Comparison of ENCODE assay signal across 8 cellular contexts in the genomic region with DNA sequence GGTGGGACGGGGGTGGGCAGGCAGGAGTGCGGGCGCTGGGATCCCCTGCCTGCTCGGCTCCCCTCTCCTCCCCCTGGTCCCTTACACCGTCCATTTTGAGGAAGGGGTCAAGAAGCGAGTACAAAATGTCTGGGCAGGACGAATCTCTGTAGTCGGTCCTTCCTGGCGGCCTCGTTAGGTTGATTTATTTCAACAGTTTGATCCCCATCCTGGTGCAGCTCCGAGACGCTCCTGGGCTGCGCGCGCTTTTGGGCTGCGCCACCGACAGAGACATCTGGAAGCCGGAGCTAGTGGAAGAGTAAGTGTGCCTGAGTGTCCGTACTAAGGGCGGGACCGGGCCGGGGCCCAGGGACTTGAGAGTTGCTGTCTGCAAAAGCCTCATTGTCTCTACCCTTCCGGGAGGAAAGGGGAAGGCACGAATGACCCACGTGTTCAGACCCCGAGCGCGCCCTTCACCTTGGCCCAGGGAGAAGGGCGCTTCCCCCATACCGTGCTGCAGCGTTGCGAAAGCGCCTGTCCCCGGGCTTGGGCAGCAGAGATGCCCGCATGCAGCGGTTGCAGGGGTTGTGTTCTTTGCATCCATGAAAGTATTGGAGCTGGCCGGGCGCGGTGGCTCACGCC. TPM values are rescaled to one million over a fixed set of nuclear protein-coding genes. Genes with fewer than 3 reads are reported as not detected.
A peak's percentile ranks its signal among the peaks of the same experiment; 100 is the strongest.
DNase-seq lines count a peak whose midpoint lies in the region; ATAC-seq and TF ChIP-seq lines count a peak whose summit lies in the region.

No MANE protein-coding gene starts in this region.

- CTCF ChIA-PET in CD8-positive, alpha-beta T cell (lab: Charles Lee), result interaction anchor here (0.7 to 2.1 kb wide), 3 partner anchors 17 to 523 kb away, joined by 3 to 10 read pairs (median 3); no protein-coding TSS in a partner anchor

- H3K4me1 Mint-ChIP-seq in CD8-positive, alpha-beta T cell (ENCODE audit: low read depth), result peaks cover 13% of the 10 kb centered on the region
- peaks cover 12 to 17% of the 10 kb centered on the region in 2 experiments for H3K4me1 Mint-ChIP-seq in H9
- peaks cover 10% of the 10 kb centered on the region for H3K4me1 Mint-ChIP-seq in endodermal cell

- H3K27ac Mint-ChIP-seq in CD8-positive, alpha-beta T cell, result no peak overlapping the region
- peak overlapping the region; percentile 99 for H3K27ac Mint-ChIP-seq in H9
- H3K27ac Mint-ChIP-seq in endodermal cell, result peak overlapping the region; percentile 96

- H3K4me2 ChIP-seq in H9 (ENCODE audit: insufficient read depth, insufficient read length, low read length) (peak overlapping the region; percentile 65), mesenchymal stem cell (ENCODE audit: low read length, poor library complexity, severe bottlenecking) (peak overlapping the region; percentile 64)

- H3K4me3 ChIP-seq in CD8-positive, alpha-beta T cell (ENCODE audit: low read depth, low read length), result peak overlapping the region; percentile 43
- peak overlapping the region; percentile 87 for H3K4me3 ChIP-seq in endodermal cell (ENCODE audit: low read length)
- peak overlapping the region; percentile 49 to 74 for H3K4me3 ChIP-seq in mesenchymal stem cell (ENCODE audit: insufficient read depth in 1 of 2, low read depth in 1 of 2, low read length in 2 of 2)
- H3K4me3 ChIP-seq in upper lobe of left lung, result peak overlapping the region; percentile 43 to 62 (median 56)

- H3K18ac ChIP-seq in H9 (ENCODE audit: insufficient read length, low read depth, low read length) (peak overlapping the region; percentile 56), mesenchymal stem cell (ENCODE audit: low read depth in 1 of 2, low read length in 2 of 2) (no peak overlapping the region)

- no peaks in the 10 kb centered on the region for H4K20me1 ChIP-seq in H9 (ENCODE audit: control insufficient read depth, insufficient read depth, insufficient read length)

- H4K8ac ChIP-seq in H9 (replicated peaks; ENCODE audit: insufficient read length, low read depth, low read length) (no peak overlapping the region), mesenchymal stem cell (ENCODE audit: low read length) (no peak overlapping the region)

- peak overlapping the region; percentile 94 for H3K14ac ChIP-seq in H9 (ENCODE audit: insufficient read depth, low read length)
- no peak overlapping the region for H3K14ac ChIP-seq in mesenchymal stem cell (ENCODE audit: low read length in 2 of 2)

- no peaks in the 10 kb centered on the region for H3K23me2 ChIP-seq in H9 (ENCODE audit: insufficient read length, low read depth, low read length, poor library complexity, severe bottlenecking)

- H3K79me1 ChIP-seq in H9 (ENCODE audit: insufficient read depth, low read depth, low read length, poor library complexity, severe bottlenecking) (no peaks in the 10 kb centered on the region), mesenchymal stem cell (replicated peaks; ENCODE audit: low read length, poor library complexity, severe bottlenecking) (no peaks in the 10 kb centered on the region)

- TF ChIP-seq POLR2A in upper lobe of left lung (IDR thresholded peaks at IDR 0.05), result no peak

- H2BK120ac ChIP-seq in H9 (ENCODE audit: low read depth, low read length, poor library complexity, severe bottlenecking) (no peak overlapping the region), mesenchymal stem cell (ENCODE audit: low read depth, low read length) (no peak overlapping the region)

- H3K4ac ChIP-seq in H9 (ENCODE audit: low read depth, low read length) (no peak overlapping the region), mesenchymal stem cell (ENCODE audit: low read depth in 1 of 2, low read length in 2 of 2) (no peak overlapping the region)

- H4K91ac ChIP-seq in H9 (ENCODE audit: insufficient read length, low read depth, low read length) (no peak overlapping the region), mesenchymal stem cell (ENCODE audit: low read length) (no peak overlapping the region)

- H3K36me3 ChIP-seq in CD8-positive, alpha-beta T cell (ENCODE audit: insufficient read depth, low read length), result no peaks in the 10 kb centered on the region
- H3K36me3 ChIP-seq in endodermal cell (ENCODE audit: control insufficient read depth, insufficient read depth, low read length) (peaks cover 4% of the 10 kb centered on the region), mesenchymal stem cell (ENCODE audit: control insufficient read depth in 1 of 2, insufficient read depth in 2 of 2, low read depth in 1 of 2, low read length in 2 of 2) (no peaks in the 10 kb centered on the region), upper lobe of left lung (no peaks in the 10 kb centered on the region)

- H4K5ac ChIP-seq in H9 (ENCODE audit: insufficient read length, low read depth, low read length), result no peak overlapping the region

- H3K36me3 Mint-ChIP-seq in CD8-positive, alpha-beta T cell, result no peaks in the 10 kb centered on the region
- H3K36me3 Mint-ChIP-seq in H9 (ENCODE audit: insufficient read depth in 1 of 3, low read depth in 3 of 3) (peaks cover 9 to 21% (median 12%) of the 10 kb centered on the region in 3 experiments; a peak in 6 of 7 replicates), endodermal cell (ENCODE audit: low read depth) (peaks cover 18% of the 10 kb centered on the region)

- intact Hi-C loops in CD8-positive, alpha-beta T cell (cut with DNase I, micrococcal nuclease), result no loop called here

- H3K27me3 Mint-ChIP-seq in CD8-positive, alpha-beta T cell (ENCODE audit: low read depth), result peaks cover 12% of the 10 kb centered on the region
- no peaks in the 10 kb centered on the region; the same call in none of the 2 replicates for H3K27me3 Mint-ChIP-seq in H9 (ENCODE audit: low read depth)
- H3K27me3 Mint-ChIP-seq in endodermal cell (ENCODE audit: insufficient read depth), result peaks cover 20% of the 10 kb centered on the region

- no peaks in the 10 kb centered on the region for H3K9me3 ChIP-seq in CD8-positive, alpha-beta T cell (ENCODE audit: low read length)
- H3K9me3 ChIP-seq in H9 (ENCODE audit: control insufficient read depth, low read depth, low read length), result no peaks in the 10 kb centered on the region
- H3K9me3 ChIP-seq in endodermal cell (ENCODE audit: control insufficient read depth, low read length), result peaks cover 10% of the 10 kb centered on the region
- H3K9me3 ChIP-seq in mesenchymal stem cell (ENCODE audit: control insufficient read depth, low read length), result no peaks in the 10 kb centered on the region
- no peaks in the 10 kb centered on the region for H3K9me3 ChIP-seq in upper lobe of left lung

- DNase-seq in CD8-positive, alpha-beta T cell, result peak in 2 of 7 experiments; percentile 10 to 55
- DNase-seq in H9 (peak; percentile 80), SK-N-DZ (ENCODE audit: low spot score) (peak; percentile 55), endodermal cell (peak; percentile 91), mesenchymal stem cell (peak; percentile 66), upper lobe of left lung (peak; percentile 56 to 88), LoVo (ENCODE audit: low spot score) (no peak)

- TF ChIP-seq EP300 in upper lobe of left lung (IDR thresholded peaks at IDR 0.05), result no peak

- H2AK5ac ChIP-seq in H9 (ENCODE audit: insufficient read length, low read length) (no peak overlapping the region), mesenchymal stem cell (ENCODE audit: low read length, severe bottlenecking) (no peak overlapping the region)

- no peak overlapping the region for H2BK12ac ChIP-seq in H9 (ENCODE audit: insufficient read length, low read depth, low read length)
- no peak overlapping the region for H2BK12ac ChIP-seq in mesenchymal stem cell (ENCODE audit: low read length in 2 of 2)

- no peaks in the 10 kb centered on the region for H3K27me3 ChIP-seq in CD8-positive, alpha-beta T cell (ENCODE audit: insufficient read depth, low read length)
- H3K27me3 ChIP-seq in H9 (ENCODE audit: insufficient read depth, low read length) (no peaks in the 10 kb centered on the region), endodermal cell (ENCODE audit: control insufficient read depth, insufficient read depth, low read length, poor library complexity, severe bottlenecking) (no peaks in the 10 kb centered on the region), mesenchymal stem cell (ENCODE audit: control insufficient read depth in 1 of 2, insufficient read depth in 1 of 2, low read length in 2 of 2) (no peaks in the 10 kb centered on the region), upper lobe of left lung (no peaks in the 10 kb centered on the region)

- peak overlapping the region; percentile 84 for H3K9ac ChIP-seq in H9 (ENCODE audit: extremely low read depth, insufficient read length, low read length)
- H3K9ac ChIP-seq in endodermal cell (ENCODE audit: extremely low read depth, low read length, poor library complexity, severe bottlenecking), result peak overlapping the region; percentile 84
- peak overlapping the region; percentile 18 for H3K9ac ChIP-seq in mesenchymal stem cell (ENCODE audit: low read length)

- H3K4me1 ChIP-seq in CD8-positive, alpha-beta T cell (ENCODE audit: insufficient read depth, low read length), result peaks cover 4% of the 10 kb centered on the region
- no peaks in the 10 kb centered on the region; the same call in 1 of the 2 replicates for H3K4me1 ChIP-seq in H9 (ENCODE audit: insufficient read depth, low read length)
- H3K4me1 ChIP-seq in endodermal cell (ENCODE audit: control insufficient read depth, insufficient read depth, low read length), result no peaks in the 10 kb centered on the region
- H3K4me1 ChIP-seq in mesenchymal stem cell (ENCODE audit: control insufficient read depth, insufficient read depth, low read depth, low read length), result peaks cover 4% of the 10 kb centered on the region
- peaks cover 7 to 24% (median 18%) of the 10 kb centered on the region in 4 donors for H3K4me1 ChIP-seq in upper lobe of left lung

- H3K27ac ChIP-seq in CD8-positive, alpha-beta T cell (ENCODE audit: low read depth, low read length), result no peak overlapping the region
- H3K27ac ChIP-seq in H9 (ENCODE audit: insufficient read length, low read depth, low read length) (no peak overlapping the region), endodermal cell (ENCODE audit: low read depth, low read length) (peak overlapping the region; percentile 77), mesenchymal stem cell (ENCODE audit: low read length, poor library complexity, severe bottlenecking) (no peak overlapping the region), upper lobe of left lung (peak overlapping the region; percentile 37 to 79 (median 71))

- H3K23ac ChIP-seq in H9 (ENCODE audit: insufficient read length, low read depth, low read length) (no peak overlapping the region), mesenchymal stem cell (ENCODE audit: low read length in 2 of 2) (no peak overlapping the region)

- H3K79me2 ChIP-seq in H9 (ENCODE audit: insufficient read depth, low read length), result peaks cover 2% of the 10 kb centered on the region; the same call in 1 of the 2 replicates

- peak overlapping the region; percentile 82 for H3K4me3 Mint-ChIP-seq in CD8-positive, alpha-beta T cell
- H3K4me3 Mint-ChIP-seq in H9 (peak overlapping the region; percentile 91 to 99), endodermal cell (peak overlapping the region; percentile 75)

- no peak overlapping the region for H2BK15ac ChIP-seq in H9 (ENCODE audit: low read depth, low read length)
- no peak overlapping the region for H2BK15ac ChIP-seq in mesenchymal stem cell (ENCODE audit: low read depth, poor library complexity, severe bottlenecking)

- no peak overlapping the region for H2BK5ac ChIP-seq in H9 (ENCODE audit: insufficient read length, low read length)
- no peak overlapping the region for H2BK5ac ChIP-seq in mesenchymal stem cell (ENCODE audit: low read depth, low read length, poor library complexity, severe bottlenecking)

- no peak overlapping the region for H3K56ac ChIP-seq in H9 (ENCODE audit: insufficient read length, low read depth, low read length)

- H2BK20ac ChIP-seq in H9 (ENCODE audit: low read depth, low read length, poor library complexity, severe bottlenecking), result no peak overlapping the region

- no CpG with 5 or more reads among the region's 40 CpGs for WGBS in H9 (ENCODE audit: extremely low coverage, insufficient read length, low lambda C conversion rate)
- WGBS in endodermal cell (ENCODE audit: insufficient coverage in 1 of 2, insufficient read length in 1 of 2), 2 experiments, result 5 to 9% methylated on average over 31 to 39 of the region's 40 CpGs
- WGBS in mesenchymal stem cell, result 4% methylated on average over 39 of the region's 40 CpGs
- WGBS in upper lobe of left lung, 2 donors, result 5 to 10% methylated on average over 2 to 32 of the region's 40 CpGs

- POLR2A ChIA-PET in CD8-positive, alpha-beta T cell (lab: Charles Lee), result no interaction called here

- H2AFZ ChIP-seq in H9 (ENCODE audit: low read length) (no peak overlapping the region), mesenchymal stem cell (ENCODE audit: low read depth, low read length) (no peak overlapping the region)

- peak; percentile 23 for ATAC-seq in CD8-positive, alpha-beta T cell
- peak; percentile 67 to 76 for ATAC-seq in upper lobe of left lung (ENCODE audit: low FRiP score in 2 of 2)
- ATAC-seq in GM19397 (IDR thresholded peaks at IDR 0.05; ENCODE audit: unreplicated experiment), result no peak

- TF ChIP-seq CTCF in CD8-positive, alpha-beta T cell (IDR thresholded peaks at IDR 0.05), result no peak
- TF ChIP-seq CTCF in H9 (conservative IDR thresholded peaks at IDR 0.05) (no peak), endodermal cell (conservative IDR thresholded peaks at IDR 0.05) (no peak), upper lobe of left lung (IDR thresholded peaks at IDR 0.05) (no peak)

- no peak overlapping the region for H3T11ph ChIP-seq in H9 (ENCODE audit: low read length)

- no peaks in the 10 kb centered on the region for H3K9me3 Mint-ChIP-seq in CD8-positive, alpha-beta T cell
- H3K9me3 Mint-ChIP-seq in H9 (peaks cover 6 to 7% of the 10 kb centered on the region in 2 experiments; a peak in 4 of 5 replicates), endodermal cell (peaks cover 13% of the 10 kb centered on the region)

RNA-seq across cellular contexts. Expression of a gene that starts 1.8 kb away (rescaled TPM):
- total RNA-seq in CD8-positive, alpha-beta T cell, result not detected
- total RNA-seq in H9 (2021) (20.2 and 20.3 TPM in 2 replicates), endodermal cell (10 to 100 TPM; 10.6 to 14.6 TPM), upper lobe of left lung (1 to 10 TPM; 1.0 to 4.5 (median 1.2) TPM)
- 0.63 and 0.82 TPM in 2 replicates for polyA plus RNA-seq in SK-N-DZ (2014; cell fraction: cytosol; rRNA removed)
- 0.27 TPM in 1 of 2 replicates, not detected in the other for polyA plus RNA-seq in SK-N-DZ (2014; cell fraction: nucleus; rRNA removed)
- 7.0 TPM for polyA plus RNA-seq in endodermal cell (2013, experiment 1 of 2)
- 4.9 TPM for polyA plus RNA-seq in endodermal cell (2013, experiment 2 of 2)
- 0.43 TPM for polyA plus RNA-seq in mesenchymal stem cell (2013, experiment 1 of 2)
- 0.42 TPM for polyA plus RNA-seq in mesenchymal stem cell (2013, experiment 2 of 2)

RNA-seq across cellular contexts. Expression of a gene that starts 15.9 kb away (rescaled TPM):
- total RNA-seq in CD8-positive, alpha-beta T cell, result 10 to 100 TPM; 58.8 to 69.1 TPM
- 20.3 and 21.0 TPM in 2 replicates for total RNA-seq in H9 (2021)
- 8.8 and 9.3 TPM in 2 replicates for polyA plus RNA-seq in SK-N-DZ (2014; cell fraction: cytosol; rRNA removed)
- polyA plus RNA-seq in SK-N-DZ (2014; cell fraction: nucleus; rRNA removed), result 17.0 and 29.9 TPM in 2 replicates
- total RNA-seq in endodermal cell, result 10 to 100 TPM; 34.0 to 44.6 TPM
- 29.4 TPM for polyA plus RNA-seq in endodermal cell (2013, experiment 1 of 2)
- 28.4 TPM for polyA plus RNA-seq in endodermal cell (2013, experiment 2 of 2)
- polyA plus RNA-seq in mesenchymal stem cell (2013, experiment 1 of 2), result 29.2 TPM
- 28.7 TPM for polyA plus RNA-seq in mesenchymal stem cell (2013, experiment 2 of 2)
- 100 to 1,000 TPM in 1 of 6 donors, 10 to 100 TPM in 5; 35.1 to 138 (median 77.8) TPM for total RNA-seq in upper lobe of left lung

RNA-seq across cellular contexts. Expression of a gene that starts 53.7 kb away (rescaled TPM):
- total RNA-seq in CD8-positive, alpha-beta T cell, result 100 to 1,000 TPM; 174 to 181 TPM
- total RNA-seq in H9 (2021) (9.6 and 13.2 TPM in 2 replicates), endodermal cell (1 to 10 TPM; 3.5 TPM), upper lobe of left lung (100 to 1,000 TPM in 2 of 6 donors, 10 to 100 TPM in 4; 38.8 to 173 (median 75.1) TPM)
- 0.66 and 2.1 TPM in 2 replicates for polyA plus RNA-seq in SK-N-DZ (2014; cell fraction: cytosol; rRNA removed)
- polyA plus RNA-seq in SK-N-DZ (2014; cell fraction: nucleus; rRNA removed), result 0.67 and 1.6 TPM in 2 replicates
- polyA plus RNA-seq in endodermal cell (2013, experiment 1 of 2), result 38.7 TPM
- 37.9 TPM for polyA plus RNA-seq in endodermal cell (2013, experiment 2 of 2)
- 450 TPM for polyA plus RNA-seq in mesenchymal stem cell (2013, experiment 1 of 2)
- polyA plus RNA-seq in mesenchymal stem cell (2013, experiment 2 of 2), result 450 TPM

Comparison
In these comparisons a context has a peak if more than half of its experiments do, and no peak if none do; other contexts are left out.
1. H3K27ac ChIP-seq: peak in endodermal cell (single experiment) and upper lobe of left lung (4 of 4); none in CD8-positive, alpha-beta T cell (single experiment), H9 (single experiment) and mesenchymal stem cell (single experiment).
2. H3K9ac ChIP-seq: peak in every context shown above with its lines; median percentile 84 in H9; 84 in endodermal cell; 18 in mesenchymal stem cell.
3. Peak in every context shown above with its lines, with median percentiles within 50 percentile points of each other: H3K4me3 ChIP-seq and H3K4me3 Mint-ChIP-seq.